Comparison of ENCODE assay signal across 25 cellular contexts in the genomic region with DNA sequence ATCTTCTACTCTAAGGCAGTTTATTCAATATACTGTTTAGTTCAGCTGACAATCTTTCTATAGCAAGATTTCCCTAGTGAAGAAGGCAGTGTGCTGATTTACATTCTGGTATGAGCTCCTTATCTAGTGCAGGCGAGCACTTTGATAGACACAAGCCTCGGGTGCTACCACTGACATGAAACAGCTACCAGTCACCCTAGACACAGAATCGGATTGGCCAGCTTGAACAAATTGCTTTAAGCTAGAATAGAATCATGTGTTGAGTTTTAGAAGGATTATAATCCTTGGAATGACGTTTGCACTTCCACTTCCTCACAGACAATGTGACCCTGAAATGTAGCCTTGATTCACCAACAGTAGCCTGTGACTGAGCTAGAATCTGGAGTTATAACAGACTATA.
"Had no signal": no experiment of that assay in that cellular context is flagged by ENCODE, and none has a peak within 500 bp of the region (broad histone marks: within the 10 kb centered on the region; RNA-seq: fewer than 3 reads in every experiment).

No MANE protein-coding gene starts in this region.

- H3K27ac ChIP-seq: lower lobe of right lung, pancreas, prostate gland, right lobe of liver, skin epidermis, tibial nerve, upper lobe of left lung, vagina had no signal

- H3K4me3 ChIP-seq: lower lobe of right lung, pancreas, prostate gland, right lobe of liver, skin epidermis, tibial nerve, upper lobe of left lung, vagina had no signal

- H3K27me3 ChIP-seq: pancreas, right lobe of liver, tibial nerve, upper lobe of left lung, vagina had no signal

- H3K36me3 ChIP-seq: lower lobe of right lung, pancreas, prostate gland, right lobe of liver, tibial nerve, upper lobe of left lung, vagina had no signal

- H3K9me3 ChIP-seq: lower lobe of right lung, pancreas, prostate gland, right lobe of liver, upper lobe of left lung, vagina had no signal

- H3K4me1 ChIP-seq: lower lobe of right lung, pancreas, prostate gland, right lobe of liver, tibial nerve, upper lobe of left lung, vagina had no signal

- DNase-seq: hypothalamus; immature natural killer cell; kidney; lower lobe of right lung; mammary epithelial cell; mesenchymal stem cell; naive thymus-derived CD8-positive, alpha-beta T cell; nucleus accumbens; pancreas; posterior cingulate gyrus; retina; right lobe of liver; stimulated activated CD4-positive, alpha-beta T cell treated with anti-CD3 and anti-CD28 coated beads, Interleukin-1b, Interleukin-23, amount 100 ng/mL, for 48 hours; stimulated activated CD4-positive, alpha-beta T cell treated with anti-CD3 and anti-CD28 coated beads, Interleukin-2, amount 100 ng/mL, for 48 hours; stimulated activated CD4-positive, alpha-beta T cell treated with anti-CD3 and anti-CD28 coated beads, Interleukin-4, amount 100 ng/mL, for 4 hours; stimulated activated CD8-positive, alpha-beta memory T cell treated with anti-CD3 and anti-CD28 coated beads, Interleukin-4, amount 100 ng/mL, for 48 hours; stimulated activated naive CD4-positive, alpha-beta T cell treated with Interleukin-2 at 50 U/mL for 16 hours; stimulated activated naive CD8-positive, alpha-beta T cell treated with anti-CD3 and anti-CD28 coated beads, Interleukin-15, amount 100 ng/mL, for 72 hours; substantia nigra; upper lobe of left lung had no signal

- ATAC-seq: lower lobe of right lung; naive thymus-derived CD8-positive, alpha-beta T cell; pancreas; right lobe of liver; stimulated activated memory B cell treated with anti-CD40 and anti-IgM and Interleukin-4, amounts not matched to agents 10 μg/mL and 1 μg/mL and 100 μg/mL, for 72 hours; stimulated activated naive CD8-positive, alpha-beta T cell treated with anti-CD3 and anti-CD28 coated beads, Interleukin-15, amount 100 ng/mL, for 72 hours had no signal
